18 cellular contexts compared by ENCODE assay signal in the genomic region with DNA sequence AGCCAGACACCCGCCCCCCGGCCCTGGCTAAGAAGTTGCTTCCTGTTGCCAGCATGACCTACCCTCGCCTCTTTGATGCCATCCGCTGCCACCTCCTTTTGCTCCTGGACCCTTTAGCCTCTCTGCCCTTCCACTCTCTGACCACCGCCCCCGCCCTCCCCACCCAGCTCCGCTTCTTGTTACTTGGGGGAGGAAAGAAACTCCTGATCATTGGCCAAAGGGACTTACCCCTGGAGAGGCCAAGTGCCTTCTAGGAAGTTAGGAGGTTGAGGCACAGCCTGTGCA. TPM values are rescaled to one million over a fixed set of nuclear protein-coding genes. Genes with fewer than 3 reads are reported as not detected.
DNase-seq lines count a peak whose midpoint lies in the region; ATAC-seq, FAIRE-seq and TF ChIP-seq lines count a peak whose summit lies in the region.
"Had no signal": no experiment of that assay in that cellular context is flagged by ENCODE, and none has a peak within 500 bp of the region (broad histone marks: within the 10 kb centered on the region; RNA-seq: fewer than 3 reads in every experiment).

A gene (minus strand): TSS at position 65 of the 285 bp plus-strand sequence. CDS start 1,311 bp downstream, outside the sequence.

- WGBS in right cardiac atrium: 85% methylated on average over 7 of the region's 7 CpGs

- H3K27me3 ChIP-seq in left ventricle myocardium inferior (ENCODE audit: low read depth) (no peaks in the 10 kb centered on the region), right cardiac atrium (ENCODE audit: control insufficient read depth, insufficient read depth) (no peaks in the 10 kb centered on the region)
- H3K27me3 ChIP-seq: body of pancreas, heart left ventricle had no signal

- H3K36me3 ChIP-seq in left ventricle myocardium inferior: peaks cover 17% of the 10 kb centered on the region

- peaks cover 0 to 8% (median 0%) of the 10 kb centered on the region in 7 donors for H3K9me3 Mint-ChIP-seq in naive B cell
- H3K9me3 Mint-ChIP-seq: dendritic cell treated with granulocyte-macrophage colony-stimulating factor and Interleukin-4, amounts not matched to agents 40 ng/mL and 50 ng/mL, for 4 days had no signal

- intact Hi-C loops in left ventricle myocardium inferior (cut with micrococcal nuclease): loop anchor here (10.0 kb wide), 1 partner anchor 53 kb away; a partner anchor contains a TSS
- intact Hi-C loops in right cardiac atrium (cut with DNase I): loop anchor here in 2 of 4 donors (10.0 kb wide), 2 partner anchors 47 to 53 kb away; a partner anchor contains a TSS

- ATAC-seq in right cardiac atrium (no peak), T-helper 17 cell (no peak), naive B cell (ENCODE audit: low read depth in 2 of 2) (peak in 1 of 2 donors; percentile 14), HG02610 (IDR thresholded peaks at IDR 0.05; ENCODE audit: unreplicated experiment) (no peak)

- H3K27ac Mint-ChIP-seq in T-helper 17 cell: peak within 1 kb of the TSS; percentile 29
- peak within 1 kb of the TSS in 3 of 6 donors; percentile 29 to 60 (median 32) for H3K27ac Mint-ChIP-seq in naive B cell
- H3K27ac Mint-ChIP-seq: dendritic cell treated with granulocyte-macrophage colony-stimulating factor and Interleukin-4, amounts not matched to agents 40 ng/mL and 50 ng/mL, for 4 days had no signal

- peak within 1 kb of the TSS; percentile 82 for H3K4me3 Mint-ChIP-seq in T-helper 17 cell
- peak within 1 kb of the TSS in 5 of 8 donors; percentile 15 to 58 (median 26) for H3K4me3 Mint-ChIP-seq in naive B cell
- H3K4me3 Mint-ChIP-seq: dendritic cell treated with granulocyte-macrophage colony-stimulating factor and Interleukin-4, amounts not matched to agents 40 ng/mL and 50 ng/mL, for 4 days had no signal

- H3K9me3 ChIP-seq in left ventricle myocardium inferior (replicated peaks) (no peaks in the 10 kb centered on the region), right cardiac atrium (ENCODE audit: control insufficient read depth, low read length) (no peaks in the 10 kb centered on the region), T-helper 17 cell (ENCODE audit: control insufficient read depth, low read length, poor library complexity, severe bottlenecking) (no peaks in the 10 kb centered on the region)
- H3K9me3 ChIP-seq: body of pancreas, esophagus muscularis mucosa, heart left ventricle had no signal

- H3K4me1 ChIP-seq in left ventricle myocardium inferior (peaks cover 26% of the 10 kb centered on the region), right cardiac atrium (ENCODE audit: control insufficient read depth, insufficient read depth, low read length) (no peaks in the 10 kb centered on the region)

- TF ChIP-seq CTCF in left ventricle myocardium inferior (IDR thresholded peaks at IDR 0.05; ENCODE audit: borderline replicate concordance): no peak

- H3K27ac ChIP-seq in left ventricle myocardium inferior (replicated peaks) (peak within 1 kb of the TSS; percentile 51), right cardiac atrium (ENCODE audit: low read length) (no peak within 1 kb of the TSS)
- H3K27ac ChIP-seq: body of pancreas had no signal

- no peak for FAIRE-seq in RCC 7860 (lab: Jason Lieb, UNC)

- no peak within 1 kb of the TSS for H3K4me3 ChIP-seq in left ventricle myocardium inferior
- H3K4me3 ChIP-seq in right cardiac atrium (ENCODE audit: low read length): no peak within 1 kb of the TSS
- H3K4me3 ChIP-seq: body of pancreas, esophagus muscularis mucosa had no signal

- peaks cover 2% of the 10 kb centered on the region for H3K36me3 Mint-ChIP-seq in T-helper 17 cell (ENCODE audit: low read depth)
- H3K36me3 Mint-ChIP-seq in naive B cell: peaks cover 0 to 6% of the 10 kb centered on the region in 2 donors

- H3K27me3 Mint-ChIP-seq in T-helper 17 cell (peaks cover 2% of the 10 kb centered on the region), naive B cell (no peaks in the 10 kb centered on the region)

- DNase-seq in left ventricle myocardium inferior (no peak), right cardiac atrium (no peak), T-helper 17 cell (no peak), naive B cell (no peak), NAMALWA (ENCODE audit: low spot score) (no peak), SHP77 (lab: John Stamatoyannopoulos, UW) (no peak), RCC 7860 (ENCODE audit: low spot score) (no peak)
- DNase-seq: body of pancreas, DMS 273 treated with DMSO at 0.1 percent for 48 hours, kidney glomerular epithelial cell, NCI-H1105 treated with DMSO at 0.1 percent for 48 hours, NCI-H2171 treated with DMSO at 0.1 percent for 48 hours had no signal

- H3K4me1 Mint-ChIP-seq in T-helper 17 cell (peaks cover 23% of the 10 kb centered on the region), naive B cell (peaks cover 29 to 56% (median 42%) of the 10 kb centered on the region in 3 donors)

RNA-seq across cellular contexts. Expression of the gene that starts here (rescaled TPM):
- total RNA-seq in left ventricle myocardium inferior (2.4 TPM), right cardiac atrium (under 1 TPM; 0.11 to 0.82 (median 0.24) TPM), T-helper 17 cell (not detected)
- polyA plus RNA-seq in right cardiac atrium (0.81 TPM), naive B cell (ENCODE audit: low read depth in 6 of 6) (under 1 TPM in 4 of 6 donors, not detected in 2; 0.08 to 0.44 (median 0.16) TPM)
- total RNA-seq: body of pancreas; esophagus muscularis mucosa; subcutaneous adipose tissue; T-helper 2 cell treated with Interferon-gamma antibody and Interleukin-4, amounts not matched to agents 100 ng/mL and 5 ng/mL, for 36 hours had no signal
